In the genomic region with DNA sequence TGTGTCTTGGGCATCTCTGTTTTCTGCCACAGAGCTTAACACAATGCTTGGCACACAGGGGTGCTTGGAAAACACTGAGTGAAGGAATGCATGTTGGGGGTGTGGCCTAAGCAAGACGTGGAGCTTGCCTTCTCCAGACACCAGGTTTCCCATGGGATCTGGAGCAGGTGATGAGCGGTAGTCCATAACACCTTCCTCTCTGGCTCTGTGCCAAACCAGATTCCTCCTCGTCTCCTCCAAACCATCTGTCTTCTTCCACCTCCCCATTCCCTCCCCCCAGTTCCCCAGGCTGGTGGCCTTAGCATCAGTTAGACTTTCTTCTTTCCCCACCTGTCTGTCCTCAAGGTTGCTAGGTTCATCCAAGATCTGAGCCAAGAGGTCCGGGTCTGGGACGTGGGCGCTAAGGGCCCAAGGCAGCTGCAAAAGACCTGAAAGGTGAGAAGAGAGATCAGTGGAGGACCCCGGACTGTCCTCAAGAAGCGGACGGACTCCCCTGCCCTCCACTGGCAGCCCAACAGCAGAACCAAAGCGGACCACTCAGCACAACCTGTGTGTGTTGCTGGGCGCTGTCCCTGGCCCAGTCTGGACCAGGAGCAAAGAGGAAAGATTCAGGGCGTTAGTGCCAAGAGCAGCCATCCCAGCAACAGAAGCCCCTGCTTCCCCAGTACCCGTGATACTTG, we compare ENCODE assay signal across 11 cellular contexts. TPM values are rescaled to one million over a fixed set of nuclear protein-coding genes. Genes with fewer than 3 reads are reported as not detected.
DNase-seq lines count a peak whose midpoint lies in the region; ATAC-seq and TF ChIP-seq lines count a peak whose summit lies in the region.
"Had no signal": no experiment of that assay in that cellular context is flagged by ENCODE, and none has a peak within 500 bp of the region (broad histone marks: within the 10 kb centered on the region; RNA-seq: fewer than 3 reads in every experiment).

No MANE protein-coding gene starts in this region.

- no peak overlapping the region for H3K27ac ChIP-seq in tibial artery
- H3K27ac ChIP-seq: cardiac muscle cell, left lung had no signal

- TF ChIP-seq CTCF in glutamatergic neuron (IDR thresholded peaks at IDR 0.05; ENCODE audit: partially characterized antibody, unreplicated experiment) (no peak), tibial artery (IDR thresholded peaks at IDR 0.05) (no peak)

- no peak for ATAC-seq in activated T-cell treated with anti-CD3 and anti-CD28 coated beads, Interleukin-2, amount 50 U/mL, for 72 hours (replicated peaks in 1 of 2)
- ATAC-seq in stimulated activated effector memory CD8-positive, alpha-beta T cell treated with anti-CD3 and anti-CD28 coated beads, Interleukin-12 subunit alpha, Interleukin-12 subunit beta, amount 100 ng/mL, for 72 hours, result no peak
- ATAC-seq in HG02884 (IDR thresholded peaks at IDR 0.05; ENCODE audit: unreplicated experiment), result no peak

- no peaks in the 10 kb centered on the region for H3K9me3 ChIP-seq in tibial artery
- H3K9me3 ChIP-seq: left lung had no signal

- intact Hi-C loops in tibial artery (cut with DNase I; ENCODE audit: low total_unique reads), result no loop called here

- H3K4me1 Mint-ChIP-seq in activated T-cell treated with anti-CD3 and anti-CD28 coated beads, Interleukin-2, amount 50 U/mL, for 72 hours (ENCODE audit: low read depth), result peaks cover 45% of the 10 kb centered on the region
- peaks cover 14% of the 10 kb centered on the region for H3K4me1 Mint-ChIP-seq in glutamatergic neuron (ENCODE audit: low read depth, unreplicated experiment)
- H3K4me1 Mint-ChIP-seq in stimulated activated effector memory CD8-positive, alpha-beta T cell treated with anti-CD3 and anti-CD28 coated beads, Interleukin-12 subunit alpha, Interleukin-12 subunit beta, amount 100 ng/mL, for 72 hours, result peaks cover 56% of the 10 kb centered on the region

- peaks cover 2 to 3% of the 10 kb centered on the region in 2 donors for H3K36me3 Mint-ChIP-seq in activated T-cell treated with anti-CD3 and anti-CD28 coated beads, Interleukin-2, amount 50 U/mL, for 72 hours (ENCODE audit: insufficient read depth in 2 of 2)
- H3K36me3 Mint-ChIP-seq in glutamatergic neuron (ENCODE audit: unreplicated experiment), result no peaks in the 10 kb centered on the region
- peaks cover 5% of the 10 kb centered on the region for H3K36me3 Mint-ChIP-seq in stimulated activated effector memory CD8-positive, alpha-beta T cell treated with anti-CD3 and anti-CD28 coated beads, Interleukin-12 subunit alpha, Interleukin-12 subunit beta, amount 100 ng/mL, for 72 hours

- peaks cover 0 to 39% (median 26%) of the 10 kb centered on the region in 4 donors for H3K4me1 ChIP-seq in tibial artery

- H3K9me3 Mint-ChIP-seq in activated T-cell treated with anti-CD3 and anti-CD28 coated beads, Interleukin-2, amount 50 U/mL, for 72 hours, result no peaks in the 10 kb centered on the region
- H3K9me3 Mint-ChIP-seq in glutamatergic neuron (ENCODE audit: unreplicated experiment), result peaks cover 8% of the 10 kb centered on the region
- H3K9me3 Mint-ChIP-seq in stimulated activated effector memory CD8-positive, alpha-beta T cell treated with anti-CD3 and anti-CD28 coated beads, Interleukin-12 subunit alpha, Interleukin-12 subunit beta, amount 100 ng/mL, for 72 hours, result peaks cover 3% of the 10 kb centered on the region

- H3K4me3 Mint-ChIP-seq in activated T-cell treated with anti-CD3 and anti-CD28 coated beads, Interleukin-2, amount 50 U/mL, for 72 hours, result peak overlapping the region; percentile 84 to 95
- peak overlapping the region; percentile 99 for H3K4me3 Mint-ChIP-seq in glutamatergic neuron (ENCODE audit: unreplicated experiment)
- peak overlapping the region; percentile 86 for H3K4me3 Mint-ChIP-seq in stimulated activated effector memory CD8-positive, alpha-beta T cell treated with anti-CD3 and anti-CD28 coated beads, Interleukin-12 subunit alpha, Interleukin-12 subunit beta, amount 100 ng/mL, for 72 hours

- H3K36me3 ChIP-seq in tibial artery, result no peaks in the 10 kb centered on the region
- H3K36me3 ChIP-seq: cardiac muscle cell, left lung had no signal

- peaks cover 0 to 10% of the 10 kb centered on the region in 2 donors for H3K27me3 ChIP-seq in tibial artery
- H3K27me3 ChIP-seq: cardiac muscle cell had no signal

- no peak overlapping the region for H3K4me3 ChIP-seq in tibial artery

- DNase-seq in activated T-cell treated with anti-CD3 and anti-CD28 coated beads, Interleukin-2, amount 50 U/mL, for 72 hours, result no peak
- DNase-seq in activated T-cell treated with anti-CD3 and anti-CD28 coated beads for 4 hours (no peak), SK-N-DZ (ENCODE audit: low spot score) (peak; percentile 24), glutamatergic neuron (no peak), tibial artery (no peak), iPS-NIHi7 (ENCODE audit: extremely low spot score) (no peak)
- peak in 1 of 2 donors; percentile 44 for DNase-seq in stimulated activated effector memory CD8-positive, alpha-beta T cell treated with anti-CD3 and anti-CD28 coated beads, Interleukin-12 subunit alpha, Interleukin-12 subunit beta, amount 100 ng/mL, for 72 hours (ENCODE audit: low spot score in 2 of 2)
- DNase-seq: activated CD4-positive, alpha-beta T cell treated with anti-CD3 and anti-CD28 coated beads, Interleukin-2, amount 50 U/mL, for 1 hour had no signal

- H3K27me3 Mint-ChIP-seq in activated T-cell treated with anti-CD3 and anti-CD28 coated beads, Interleukin-2, amount 50 U/mL, for 72 hours (ENCODE audit: low read depth), result peaks cover 31% of the 10 kb centered on the region
- H3K27me3 Mint-ChIP-seq in glutamatergic neuron (ENCODE audit: unreplicated experiment), result peaks cover 6% of the 10 kb centered on the region

- H3K27ac Mint-ChIP-seq in activated T-cell treated with anti-CD3 and anti-CD28 coated beads, Interleukin-2, amount 50 U/mL, for 72 hours, result no peak overlapping the region
- H3K27ac Mint-ChIP-seq in glutamatergic neuron (ENCODE audit: unreplicated experiment), result no peak overlapping the region
- H3K27ac Mint-ChIP-seq in stimulated activated effector memory CD8-positive, alpha-beta T cell treated with anti-CD3 and anti-CD28 coated beads, Interleukin-12 subunit alpha, Interleukin-12 subunit beta, amount 100 ng/mL, for 72 hours, result peak overlapping the region; percentile 85

RNA-seq across cellular contexts. Expression of gene ITM2C, which starts 1.2 kb away (rescaled TPM):
- total RNA-seq in activated T-cell treated with anti-CD3 and anti-CD28 coated beads, Interleukin-2, amount 50 U/mL, for 72 hours, result 10 to 100 TPM; 42.8 to 58.7 TPM
- polyA plus RNA-seq in SK-N-DZ (2014; cell fraction: cytosol; rRNA removed), result 94.1 and 96.8 TPM in 2 replicates
- polyA plus RNA-seq in SK-N-DZ (2014; cell fraction: nucleus; rRNA removed), result 45.4 and 55.7 TPM in 2 replicates
- total RNA-seq in glutamatergic neuron (ENCODE audit: unreplicated experiment), result 72.0 TPM
